34 cellular contexts compared by ENCODE assay signal in genomic region chr5:54661111-54661510, GRCh38.
"Had no signal": no experiment of that assay in that cellular context is flagged by ENCODE, and none has a peak within 500 bp of the region (broad histone marks: within the 10 kb centered on the region; RNA-seq: fewer than 3 reads in every experiment).

No MANE protein-coding gene starts in this region.

- DNase-seq: Karpas-422, Kasumi-1, MG63, MM.1S, MV-4-11, NCI-H1048, NCI-H1092, NCI-H1092 treated with DMSO at 0.1 percent for 48 hours, NCI-H1105, NCI-H1105 treated with DMSO at 0.1 percent for 48 hours, NCI-H1417, NCI-H1417 treated with DMSO at 0.1 percent for 48 hours, NCI-H1436, NCI-H1436 treated with DMSO at 0.1 percent for 48 hours, NCI-H146, NCI-H1694, NCI-H1694 treated with DMSO at 0.1 percent for 48 hours, NCI-H187, NCI-H187 treated with DMSO at 0.1 percent for 48 hours, NCI-H1930, NCI-H2029, NCI-H2029 treated with DMSO at 0.1 percent for 48 hours, NCI-H2081, NCI-H2081 treated with DMSO at 0.1 percent for 48 hours, NCI-H2107, NCI-H2171, NCI-H2171 treated with DMSO at 0.1 percent for 48 hours, NCI-H2227 treated with DMSO at 0.1 percent for 48 hours, NCI-H226, NCI-H345, NCI-H446, NCI-H446 treated with DMSO at 0.1 percent for 48 hours, NCI-H510A, NCI-H510A treated with DMSO at 0.1 percent for 48 hours had no signal

- H3K27me3 ChIP-seq: MG63 had no signal

- H3K4me3 ChIP-seq: MG63 had no signal

- H3K36me3 ChIP-seq: MG63 had no signal

- H3K9me3 ChIP-seq: MG63 had no signal
